Comparison of ENCODE assay signal across 10 cellular contexts in genomic region chr11:119362741-119363080, GRCh38. TPM values are rescaled to one million over a fixed set of nuclear protein-coding genes. Genes with fewer than 3 reads are reported as not detected.
DNase-seq lines count a peak whose midpoint lies in the region; ATAC-seq, FAIRE-seq and TF ChIP-seq lines count a peak whose summit lies in the region.
"Had no signal": no experiment of that assay in that cellular context is flagged by ENCODE, and none has a peak within 500 bp of the region (broad histone marks: within the 10 kb centered on the region; RNA-seq: fewer than 3 reads in every experiment).

No MANE protein-coding gene starts in this region.

- DNase-seq in activated CD8-positive, alpha-beta memory T cell treated with anti-CD3 and anti-CD28 coated beads, Interleukin-2, amount 10 ng/mL, durations not matched to agents 7 days and 5 days, result no peak
- DNase-seq in activated CD8-positive, alpha-beta memory T cell treated with anti-CD3 and anti-CD28 coated beads, Interleukin-2, amount 50 U/mL, for 48 hours, result no peak
- no peak for DNase-seq in astrocyte (ENCODE audit: low read depth)
- DNase-seq in mesenchymal stem cell, result no peak
- no peak for DNase-seq in suprapubic skin (ENCODE audit: low spot score in 2 of 2)
- DNase-seq in PC-3, result no peak
- DNase-seq in foreskin fibroblast, result no peak
- DNase-seq: activated CD4-positive, alpha-beta T cell treated with anti-CD3 and anti-CD28 coated beads, Interleukin-2, amount 10 ng/mL, durations not matched to agents 7 days and 5 days; stimulated activated CD8-positive, alpha-beta memory T cell treated with anti-CD3 and anti-CD28 coated beads, Interleukin-4, amount 100 ng/mL, for 48 hours had no signal

- H3K4me3 ChIP-seq in astrocyte (ENCODE audit: insufficient read depth, low read depth, low read length) (no peak overlapping the region), mesenchymal stem cell (ENCODE audit: insufficient read depth in 1 of 2, low read depth in 1 of 2, low read length in 2 of 2) (no peak overlapping the region), suprapubic skin (peak overlapping the region; percentile 57), PC-3 (ENCODE audit: low read length) (no peak overlapping the region), foreskin fibroblast (ENCODE audit: low read depth in 1 of 2, low read length in 2 of 2) (no peak overlapping the region)

- no peak overlapping the region for H2AK5ac ChIP-seq in mesenchymal stem cell (ENCODE audit: low read length, severe bottlenecking)

- H3K36me3 ChIP-seq in astrocyte (ENCODE audit: insufficient read depth, low read length) (no peaks in the 10 kb centered on the region), mesenchymal stem cell (ENCODE audit: control insufficient read depth in 1 of 2, insufficient read depth in 2 of 2, low read depth in 1 of 2, low read length in 2 of 2) (no peaks in the 10 kb centered on the region), suprapubic skin (no peaks in the 10 kb centered on the region), PC-3 (ENCODE audit: low read depth, low read length) (no peaks in the 10 kb centered on the region)

- H3K27me3 ChIP-seq in astrocyte (ENCODE audit: insufficient read depth, low read length) (peaks cover 11% of the 10 kb centered on the region), mesenchymal stem cell (ENCODE audit: control insufficient read depth in 1 of 2, insufficient read depth in 1 of 2, low read length in 2 of 2) (peaks cover 24 to 54% of the 10 kb centered on the region in 2 experiments), suprapubic skin (peaks cover 28% of the 10 kb centered on the region), PC-3 (ENCODE audit: low read length) (no peaks in the 10 kb centered on the region)

- H3K27ac ChIP-seq in astrocyte (ENCODE audit: low read depth, low read length) (no peak overlapping the region), mesenchymal stem cell (ENCODE audit: low read length, poor library complexity, severe bottlenecking) (no peak overlapping the region), suprapubic skin (peak overlapping the region; percentile 57), PC-3 (ENCODE audit: low read length) (no peak overlapping the region)

- no peak overlapping the region for H2BK12ac ChIP-seq in mesenchymal stem cell (ENCODE audit: low read length in 2 of 2)

- peaks cover 30% of the 10 kb centered on the region for H3K4me1 Mint-ChIP-seq in activated CD8-positive, alpha-beta memory T cell treated with anti-CD3 and anti-CD28 coated beads, Interleukin-2, amount 10 ng/mL, durations not matched to agents 7 days and 5 days
- peaks cover 30% of the 10 kb centered on the region for H3K4me1 Mint-ChIP-seq in astrocyte (ENCODE audit: low read depth, unreplicated experiment)

- intact Hi-C loops in PC-3 (cut with micrococcal nuclease), result no loop called here

- H3K27ac Mint-ChIP-seq in activated CD8-positive, alpha-beta memory T cell treated with anti-CD3 and anti-CD28 coated beads, Interleukin-2, amount 10 ng/mL, durations not matched to agents 7 days and 5 days, result peak overlapping the region; percentile 42
- H3K27ac Mint-ChIP-seq in astrocyte (ENCODE audit: unreplicated experiment), result peak overlapping the region; percentile 75
- H3K27ac Mint-ChIP-seq: activated CD4-positive, alpha-beta T cell treated with anti-CD3 and anti-CD28 coated beads, Interleukin-2, amount 10 ng/mL, durations not matched to agents 7 days and 5 days had no signal

- no peak overlapping the region for H3K4me2 ChIP-seq in astrocyte (ENCODE audit: low read length)
- no peak overlapping the region for H3K4me2 ChIP-seq in mesenchymal stem cell (ENCODE audit: low read length, poor library complexity, severe bottlenecking)
- no peak overlapping the region for H3K4me2 ChIP-seq in PC-3 (ENCODE audit: low read length)

- no peak for TF ChIP-seq CTCF in astrocyte (IDR thresholded peaks at IDR 0.05; ENCODE audit: insufficient read depth, low read depth, low read length)
- TF ChIP-seq CTCF in suprapubic skin (IDR thresholded peaks at IDR 0.05), result no peak
- TF ChIP-seq CTCF in PC-3 (conservative IDR thresholded peaks at IDR 0.05; ENCODE audit: low read depth, low read length), result no peak
- TF ChIP-seq CTCF in foreskin fibroblast (IDR thresholded peaks at IDR 0.05; ENCODE audit: low read depth, low read length), result no peak

- FAIRE-seq in astrocyte (lab: Jason Lieb, UNC), result no peak

- H3K27me3 Mint-ChIP-seq in activated CD8-positive, alpha-beta memory T cell treated with anti-CD3 and anti-CD28 coated beads, Interleukin-2, amount 10 ng/mL, durations not matched to agents 7 days and 5 days, result peaks cover 51% of the 10 kb centered on the region
- H3K27me3 Mint-ChIP-seq in astrocyte (ENCODE audit: low read depth, unreplicated experiment), result peaks cover 8% of the 10 kb centered on the region

- H3K9me3 Mint-ChIP-seq in activated CD8-positive, alpha-beta memory T cell treated with anti-CD3 and anti-CD28 coated beads, Interleukin-2, amount 10 ng/mL, durations not matched to agents 7 days and 5 days (ENCODE audit: low read depth), result no peaks in the 10 kb centered on the region
- no peaks in the 10 kb centered on the region for H3K9me3 Mint-ChIP-seq in astrocyte (ENCODE audit: unreplicated experiment)
- H3K9me3 Mint-ChIP-seq: activated CD4-positive, alpha-beta T cell treated with anti-CD3 and anti-CD28 coated beads, Interleukin-2, amount 10 ng/mL, durations not matched to agents 7 days and 5 days had no signal

- H3K79me2 ChIP-seq in astrocyte (ENCODE audit: insufficient read depth, low read length), result no peaks in the 10 kb centered on the region
- no peaks in the 10 kb centered on the region for H3K79me2 ChIP-seq in PC-3 (ENCODE audit: low read length)

- peak overlapping the region; percentile 26 for H2BK15ac ChIP-seq in mesenchymal stem cell (ENCODE audit: low read depth, poor library complexity, severe bottlenecking)

- peak overlapping the region; percentile 18 for H4K91ac ChIP-seq in mesenchymal stem cell (ENCODE audit: low read length)

- H4K8ac ChIP-seq in mesenchymal stem cell (ENCODE audit: low read length), result no peak overlapping the region

- TF ChIP-seq POLR2A in suprapubic skin (IDR thresholded peaks at IDR 0.05), result no peak

- no TSS peak for BruUV-seq in PC-3 (replicated peaks; lab: Mats Ljungman, UMichigan)

- no peak overlapping the region for H2BK120ac ChIP-seq in mesenchymal stem cell (ENCODE audit: low read depth, low read length)

- H2AFZ ChIP-seq in astrocyte (ENCODE audit: low read depth, low read length) (no peak overlapping the region), mesenchymal stem cell (ENCODE audit: low read depth, low read length) (no peak overlapping the region), PC-3 (ENCODE audit: low read length) (no peak overlapping the region)

- ATAC-seq in activated CD8-positive, alpha-beta memory T cell treated with anti-CD3 and anti-CD28 coated beads, Interleukin-2, amount 10 ng/mL, durations not matched to agents 7 days and 5 days, result no peak
- ATAC-seq in PC-3, result no peak
- no peak for ATAC-seq in GM18858 (IDR thresholded peaks at IDR 0.05; ENCODE audit: unreplicated experiment)

- H3K9ac ChIP-seq in astrocyte (ENCODE audit: low read length) (no peak overlapping the region), mesenchymal stem cell (ENCODE audit: low read length) (no peak overlapping the region), PC-3 (ENCODE audit: low read length) (no peak overlapping the region)

- H4K20me1 ChIP-seq in astrocyte (ENCODE audit: insufficient read depth, low read length), result no peaks in the 10 kb centered on the region
- H4K20me1 ChIP-seq in PC-3 (ENCODE audit: low read length), result no peaks in the 10 kb centered on the region

- 94% methylated on average over 5 of the region's 5 CpGs for WGBS in mesenchymal stem cell
- WGBS in suprapubic skin, result 92% methylated on average over 5 of the region's 5 CpGs

- peaks cover 5% of the 10 kb centered on the region for H3F3A ChIP-seq in PC-3 (ENCODE audit: low read length, unreplicated experiment)

- no peaks in the 10 kb centered on the region for H3K79me1 ChIP-seq in mesenchymal stem cell (replicated peaks; ENCODE audit: low read length, poor library complexity, severe bottlenecking)

- CTCF ChIA-PET in activated CD8-positive, alpha-beta memory T cell treated with anti-CD3 and anti-CD28 coated beads, Interleukin-2, amount 10 ng/mL, durations not matched to agents 7 days and 5 days (lab: Charles Lee), result interaction anchor here (1.2 to 8.9 kb wide), 3 partner anchors 9 to 112 kb away, joined by 4 to 318 read pairs (median 8); partner anchors contain the start of gene USP2
- CTCF ChIA-PET in PC-3 (lab: Charles Lee), result interaction anchor here (0.7 to 1.1 kb wide), 2 partner anchors 25 to 260 kb away, joined by 3 read pairs; no protein-coding TSS in a partner anchor

- POLR2A ChIA-PET in PC-3 (lab: Charles Lee; ENCODE audit: unreplicated experiment), result no interaction called here

- no peak overlapping the region for H3K4ac ChIP-seq in mesenchymal stem cell (ENCODE audit: low read depth in 1 of 2, low read length in 2 of 2)

- TF ChIP-seq EP300 in suprapubic skin (IDR thresholded peaks at IDR 0.05), result no peak

- no peaks in the 10 kb centered on the region for H3K36me3 Mint-ChIP-seq in activated CD8-positive, alpha-beta memory T cell treated with anti-CD3 and anti-CD28 coated beads, Interleukin-2, amount 10 ng/mL, durations not matched to agents 7 days and 5 days
- peaks cover 11% of the 10 kb centered on the region for H3K36me3 Mint-ChIP-seq in astrocyte (ENCODE audit: low read depth, unreplicated experiment)

- H3K9me3 ChIP-seq in astrocyte (ENCODE audit: insufficient read depth, low read depth, low read length), result no peaks in the 10 kb centered on the region
- no peaks in the 10 kb centered on the region for H3K9me3 ChIP-seq in mesenchymal stem cell (ENCODE audit: control insufficient read depth, low read length)
- H3K9me3 ChIP-seq in suprapubic skin, result no peaks in the 10 kb centered on the region
- no peaks in the 10 kb centered on the region for H3K9me3 ChIP-seq in PC-3 (ENCODE audit: low read length)

- H3K4me3 Mint-ChIP-seq in activated CD8-positive, alpha-beta memory T cell treated with anti-CD3 and anti-CD28 coated beads, Interleukin-2, amount 10 ng/mL, durations not matched to agents 7 days and 5 days, result no peak overlapping the region
- peak overlapping the region; percentile 76 for H3K4me3 Mint-ChIP-seq in astrocyte (ENCODE audit: unreplicated experiment)
- H3K4me3 Mint-ChIP-seq: activated CD4-positive, alpha-beta T cell treated with anti-CD3 and anti-CD28 coated beads, Interleukin-2, amount 10 ng/mL, durations not matched to agents 7 days and 5 days had no signal

- no peak overlapping the region for H3K14ac ChIP-seq in mesenchymal stem cell (ENCODE audit: low read length in 2 of 2)

- H2BK5ac ChIP-seq in mesenchymal stem cell (ENCODE audit: low read depth, low read length, poor library complexity, severe bottlenecking), result no peak overlapping the region

- H3K4me1 ChIP-seq in astrocyte (ENCODE audit: insufficient read depth, low read length) (peaks cover 18% of the 10 kb centered on the region), mesenchymal stem cell (ENCODE audit: control insufficient read depth, insufficient read depth, low read depth, low read length) (peaks cover 22% of the 10 kb centered on the region), suprapubic skin (peaks cover 53% of the 10 kb centered on the region), PC-3 (ENCODE audit: insufficient read depth, low read length) (peaks cover 36% of the 10 kb centered on the region)

- H3K18ac ChIP-seq in mesenchymal stem cell (ENCODE audit: low read depth in 1 of 2, low read length in 2 of 2), result no peak overlapping the region

- no peaks in the 10 kb centered on the region for H3K9me2 ChIP-seq in PC-3 (replicated peaks; ENCODE audit: low read length)

- H3K23ac ChIP-seq in mesenchymal stem cell (ENCODE audit: low read length in 2 of 2), result no peak overlapping the region

RNA-seq across cellular contexts. Expression of gene MFRP, which starts 16.2 kb away (rescaled TPM):
- total RNA-seq in activated CD8-positive, alpha-beta memory T cell treated with anti-CD3 and anti-CD28 coated beads, Interleukin-2, amount 10 ng/mL, durations not matched to agents 7 days and 5 days, result not detected
- total RNA-seq in astrocyte, result not detected in 2 replicates
- polyA plus RNA-seq in mesenchymal stem cell (2013, experiment 1 of 2), result not detected
- not detected for polyA plus RNA-seq in mesenchymal stem cell (2013, experiment 2 of 2)
- total RNA-seq in suprapubic skin, result under 1 TPM in 1 of 4 donors, not detected in 3; 0.11 TPM
- total RNA-seq in PC-3 (2014; rRNA removed), result not detected in 2 replicates
- total RNA-seq: activated CD4-positive, alpha-beta T cell treated with anti-CD3 and anti-CD28 coated beads, Interleukin-2, amount 10 ng/mL, durations not matched to agents 7 days and 5 days had no signal

RNA-seq across cellular contexts. Expression of gene USP2, which starts 18.8 kb away (rescaled TPM):
- total RNA-seq in activated CD8-positive, alpha-beta memory T cell treated with anti-CD3 and anti-CD28 coated beads, Interleukin-2, amount 10 ng/mL, durations not matched to agents 7 days and 5 days, result under 1 TPM; 0.28 to 0.76 TPM
- total RNA-seq in astrocyte (6.5 and 6.7 TPM in 2 replicates), suprapubic skin (10 to 100 TPM in 3 of 4 donors, 1 to 10 TPM in 1; 5.9 to 25.4 (median 15.2) TPM), PC-3 (2014; rRNA removed) (0.92 and 1.8 TPM in 2 replicates)
- 0.65 TPM for polyA plus RNA-seq in mesenchymal stem cell (2013, experiment 1 of 2)
- polyA plus RNA-seq in mesenchymal stem cell (2013, experiment 2 of 2), result 0.60 TPM

RNA-seq across cellular contexts. Expression of gene C1QTNF5, which starts 22.0 kb away (rescaled TPM):
- not detected for total RNA-seq in activated CD8-positive, alpha-beta memory T cell treated with anti-CD3 and anti-CD28 coated beads, Interleukin-2, amount 10 ng/mL, durations not matched to agents 7 days and 5 days
- total RNA-seq in astrocyte, result 5.6 and 6.3 TPM in 2 replicates
- polyA plus RNA-seq in mesenchymal stem cell (2013, experiment 1 of 2), result 25.1 TPM
- polyA plus RNA-seq in mesenchymal stem cell (2013, experiment 2 of 2), result 26.5 TPM
- 1 to 10 TPM; 3.7 to 9.8 (median 4.9) TPM for total RNA-seq in suprapubic skin
- total RNA-seq in PC-3 (2014; rRNA removed), result 2.0 and 2.6 TPM in 2 replicates
- total RNA-seq: activated CD4-positive, alpha-beta T cell treated with anti-CD3 and anti-CD28 coated beads, Interleukin-2, amount 10 ng/mL, durations not matched to agents 7 days and 5 days had no signal

RNA-seq across cellular contexts. Expression of gene RNF26, which starts 28.4 kb away (rescaled TPM):
- 10 to 100 TPM; 38.7 to 42.1 TPM for total RNA-seq in activated CD8-positive, alpha-beta memory T cell treated with anti-CD3 and anti-CD28 coated beads, Interleukin-2, amount 10 ng/mL, durations not matched to agents 7 days and 5 days
- 31.8 and 33.3 TPM in 2 replicates for total RNA-seq in astrocyte
- 30.2 TPM for polyA plus RNA-seq in mesenchymal stem cell (2013, experiment 1 of 2)
- polyA plus RNA-seq in mesenchymal stem cell (2013, experiment 2 of 2), result 30.5 TPM
- 10 to 100 TPM; 13.3 to 21.4 (median 15.4) TPM for total RNA-seq in suprapubic skin
- total RNA-seq in PC-3 (2014; rRNA removed), result 22.9 and 34.5 TPM in 2 replicates

RNA-seq across cellular contexts. Expression of gene MCAM, which starts 45.8 kb away (rescaled TPM):
- 1 to 10 TPM; 2.5 to 3.9 TPM for total RNA-seq in activated CD8-positive, alpha-beta memory T cell treated with anti-CD3 and anti-CD28 coated beads, Interleukin-2, amount 10 ng/mL, durations not matched to agents 7 days and 5 days
- 188 and 213 TPM in 2 replicates for total RNA-seq in astrocyte
- 80.2 TPM for polyA plus RNA-seq in mesenchymal stem cell (2013, experiment 1 of 2)
- 77.3 TPM for polyA plus RNA-seq in mesenchymal stem cell (2013, experiment 2 of 2)
- total RNA-seq in suprapubic skin, result 100 to 1,000 TPM; 104 to 163 (median 124) TPM
- total RNA-seq in PC-3 (2014; rRNA removed), result 124 and 162 TPM in 2 replicates
